ENCODE assay signal across 11 cellular contexts in genomic region chr22:42934338-42934737, GRCh38.
DNase-seq lines count a peak whose midpoint lies in the region; ATAC-seq and TF ChIP-seq lines count a peak whose summit lies in the region.
"Had no signal": no experiment of that assay in that cellular context is flagged by ENCODE, and none has a peak within 500 bp of the region (broad histone marks: within the 10 kb centered on the region; RNA-seq: fewer than 3 reads in every experiment).

No MANE protein-coding gene starts in this region.

- WGBS in esophagus, 2 donors: 66 to 80% methylated on average over 5 of the region's 5 CpGs
- 72 to 82% (median 82%) methylated on average over 5 of the region's 5 CpGs for WGBS in psoas muscle, 3 donors

- H3K36me3 Mint-ChIP-seq in CD4-positive, CD25-positive, alpha-beta regulatory T cell: peaks cover 12% of the 10 kb centered on the region

- H3K27me3 Mint-ChIP-seq in CD4-positive, CD25-positive, alpha-beta regulatory T cell: no peaks in the 10 kb centered on the region

- H3K4me1 Mint-ChIP-seq in CD4-positive, CD25-positive, alpha-beta regulatory T cell: peaks cover 29 to 89% (median 56%) of the 10 kb centered on the region in 4 donors

- peak overlapping the region in 2 of 3 donors; percentile 33 to 74 for H3K27ac Mint-ChIP-seq in CD4-positive, CD25-positive, alpha-beta regulatory T cell

- peak overlapping the region; percentile 10 for H3K4me3 ChIP-seq in CD4-positive, CD25-positive, alpha-beta regulatory T cell (ENCODE audit: low read depth, low read length)
- H3K4me3 ChIP-seq in SJSA1 (no peak overlapping the region), esophagus (ENCODE audit: low read depth in 1 of 2, low read length in 2 of 2) (no peak overlapping the region), psoas muscle (no peak overlapping the region)

- intact Hi-C loops in psoas muscle (cut with DNase I): no loop called here

- H3K9me3 Mint-ChIP-seq in CD4-positive, CD25-positive, alpha-beta regulatory T cell: no peaks in the 10 kb centered on the region

- H3K27me3 ChIP-seq in CD4-positive, CD25-positive, alpha-beta regulatory T cell (ENCODE audit: control insufficient read depth, insufficient read depth, low read length): no peaks in the 10 kb centered on the region
- H3K27me3 ChIP-seq in SJSA1 (replicated peaks) (no peaks in the 10 kb centered on the region), esophagus (ENCODE audit: control insufficient read depth in 1 of 2, insufficient read depth in 2 of 2, low read length in 2 of 2) (no peaks in the 10 kb centered on the region), psoas muscle (ENCODE audit: insufficient read depth in 3 of 3, low read length in 2 of 3) (no peaks in the 10 kb centered on the region)

- no peak overlapping the region for H3K27ac ChIP-seq in CD4-positive, CD25-positive, alpha-beta regulatory T cell (ENCODE audit: insufficient read depth, low read length, poor library complexity, severe bottlenecking)
- peak overlapping the region; percentile 99 for H3K27ac ChIP-seq in SJSA1
- H3K27ac ChIP-seq in esophagus (ENCODE audit: low read depth in 2 of 2, low read length in 1 of 2): peak overlapping the region; percentile 79 to 93
- peak overlapping the region; percentile 77 for H3K27ac ChIP-seq in psoas muscle

- peaks cover 34% of the 10 kb centered on the region for H3K4me1 ChIP-seq in CD4-positive, CD25-positive, alpha-beta regulatory T cell (ENCODE audit: control insufficient read depth, insufficient read depth, low read length, poor library complexity, severe bottlenecking)
- H3K4me1 ChIP-seq in SJSA1 (replicated peaks) (peaks cover 77% of the 10 kb centered on the region), esophagus (ENCODE audit: control insufficient read depth in 2 of 2, insufficient read depth in 2 of 2, low read length in 1 of 2) (peaks cover 9 to 41% of the 10 kb centered on the region in 2 donors), psoas muscle (peaks cover 78% of the 10 kb centered on the region)

- no peak for TF ChIP-seq CTCF in psoas muscle (IDR thresholded peaks at IDR 0.05)

- no peak for ATAC-seq in CD4-positive, CD25-positive, alpha-beta regulatory T cell (ENCODE audit: low read depth in 2 of 2)
- ATAC-seq in psoas muscle (no peak), GM18519 (IDR thresholded peaks at IDR 0.05; ENCODE audit: low FRiP score, unreplicated experiment) (no peak), HG03354 (IDR thresholded peaks at IDR 0.05; ENCODE audit: poor library complexity, severe bottlenecking, unreplicated experiment) (no peak), HG03045 (IDR thresholded peaks at IDR 0.05; ENCODE audit: unreplicated experiment) (no peak), HG02870 (IDR thresholded peaks at IDR 0.05; ENCODE audit: unreplicated experiment) (no peak)

- H3K36me3 ChIP-seq in CD4-positive, CD25-positive, alpha-beta regulatory T cell (ENCODE audit: control insufficient read depth, insufficient read depth, low read length): no peaks in the 10 kb centered on the region
- peaks cover 12% of the 10 kb centered on the region; the same call in 1 of the 2 replicates for H3K36me3 ChIP-seq in SJSA1
- H3K36me3 ChIP-seq in esophagus (ENCODE audit: control insufficient read depth in 2 of 2, insufficient read depth in 2 of 2, low read length in 1 of 2): no peaks in the 10 kb centered on the region
- H3K36me3 ChIP-seq in psoas muscle (ENCODE audit: insufficient read depth in 1 of 2, low read depth in 1 of 2): no peaks in the 10 kb centered on the region

- H3K4me3 Mint-ChIP-seq in CD4-positive, CD25-positive, alpha-beta regulatory T cell: peak overlapping the region in 2 of 4 donors; percentile 17 to 22

- DNase-seq in CD4-positive, CD25-positive, alpha-beta regulatory T cell: no peak
- no peak for DNase-seq in SJSA1 (ENCODE audit: low read depth in 1 of 2, low spot score in 2 of 2)
- no peak for DNase-seq in psoas muscle
- DNase-seq: DMS153; NCI-H1694; stimulated activated CD4-positive, alpha-beta T cell treated with anti-CD3 and anti-CD28 coated beads, Interleukin-12 subunit alpha, Interleukin-12 subunit beta, amount 100 ng/mL, for 4 hours had no signal

- no peaks in the 10 kb centered on the region for H3K9me3 ChIP-seq in CD4-positive, CD25-positive, alpha-beta regulatory T cell (ENCODE audit: control insufficient read depth in 2 of 2, low read length in 2 of 2)
- H3K9me3 ChIP-seq in SJSA1 (replicated peaks) (no peaks in the 10 kb centered on the region), esophagus (ENCODE audit: control insufficient read depth in 2 of 2, insufficient read depth in 1 of 2, low read depth in 1 of 2, low read length in 1 of 2) (no peaks in the 10 kb centered on the region), psoas muscle (no peaks in the 10 kb centered on the region)
